ENCODE assay signal across 1 cellular context in the genomic region with DNA sequence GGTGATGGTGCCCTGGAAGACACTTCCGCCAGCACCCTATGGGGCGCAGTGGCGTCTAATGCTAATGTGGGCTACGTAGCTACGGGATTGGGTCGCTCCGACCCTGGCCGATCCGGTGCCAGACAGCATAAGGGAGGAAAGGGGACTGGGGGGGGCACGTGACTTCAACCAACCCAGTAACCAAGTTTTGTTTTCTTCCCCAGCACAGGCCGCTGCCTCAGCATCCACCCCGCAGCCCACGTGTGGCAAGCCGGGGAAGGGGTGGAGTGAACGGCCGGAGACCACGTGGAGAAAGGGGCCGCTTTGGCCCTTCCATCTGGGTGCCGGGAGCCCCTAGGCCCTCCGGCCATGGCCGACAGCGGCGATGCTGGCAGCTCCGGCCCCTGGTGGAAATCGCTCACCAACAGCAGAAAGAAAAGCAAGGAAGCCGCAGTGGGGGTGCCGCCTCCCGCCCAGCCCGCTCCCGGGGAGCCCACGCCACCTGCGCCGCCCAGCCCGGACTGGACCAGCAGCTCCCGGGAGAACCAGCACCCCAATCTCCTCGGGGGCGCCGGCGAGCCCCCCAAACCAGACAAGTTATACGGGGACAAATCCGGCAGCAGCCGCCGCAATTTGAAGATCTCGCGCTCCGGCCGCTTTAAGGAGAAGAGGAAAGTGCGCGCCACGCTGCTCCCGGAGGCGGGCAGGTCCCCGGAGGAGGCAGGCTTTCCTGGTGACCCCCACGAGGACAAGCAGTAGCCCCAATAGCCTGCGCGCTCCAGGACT.
TF ChIP-seq lines count a peak whose summit lies in the region.

No MANE protein-coding gene starts in this region.

TF ChIP-seq in H1, 55 proteins besides CTCF, POLR2A, EP300 and RAD21:
- TF ChIP-seq RBBP5 (IDR thresholded peaks at IDR 0.05; ENCODE audit: borderline replicate concordance, low read depth, low read length) (peak; percentile 74), POU5F1 (IDR thresholded peaks at IDR 0.05; ENCODE audit: low read depth, low read length) (no peak), JUN (IDR thresholded peaks at IDR 0.05; ENCODE audit: low read depth, low read length) (no peak), HDAC2 (IDR thresholded peaks at IDR 0.05; ENCODE audit: borderline replicate concordance in 1 of 2, low read depth in 2 of 2, low read length in 2 of 2) (no peak), TCF12 (IDR thresholded peaks at IDR 0.05; ENCODE audit: low read depth, low read length) (no peak), SP1 (IDR thresholded peaks at IDR 0.05; ENCODE audit: low read depth, low read length) (no peak), JUND (IDR thresholded peaks at IDR 0.05; ENCODE audit: low read length) (no peak), MAFK (IDR thresholded peaks at IDR 0.05; ENCODE audit: low read depth, low read length) (no peak), BCL11A (IDR thresholded peaks at IDR 0.05; ENCODE audit: low read depth in 2 of 2, low read length in 2 of 2) (no peak), EGR1 (IDR thresholded peaks at IDR 0.05; ENCODE audit: borderline replicate concordance, low read depth, low read length) (no peak), SRF (IDR thresholded peaks at IDR 0.05; ENCODE audit: low read depth, low read length) (no peak), PHF8 (conservative IDR thresholded peaks at IDR 0.05; ENCODE audit: low read depth, low read length) (no peak), SUZ12 (IDR thresholded peaks at IDR 0.05; ENCODE audit: low read length) (no peak), BRCA1 (IDR thresholded peaks at IDR 0.05; ENCODE audit: low read depth, low read length) (no peak), TEAD4 (IDR thresholded peaks at IDR 0.05; ENCODE audit: low read depth, low read length) (no peak), GABPA (IDR thresholded peaks at IDR 0.05; ENCODE audit: borderline replicate concordance, insufficient read depth, low read length) (no peak), HDAC6 (IDR thresholded peaks at IDR 0.05; ENCODE audit: low read depth, low read length) (no peak), SIN3A (conservative IDR thresholded peaks at IDR 0.05 in 1 of 2, IDR thresholded peaks at IDR 0.05 in 1 of 2; ENCODE audit: low read depth in 1 of 2, low read length in 2 of 2) (no peak), KDM5A (IDR thresholded peaks at IDR 0.05; ENCODE audit: low read length) (no peak), RXRA (IDR thresholded peaks at IDR 0.05; ENCODE audit: insufficient read depth, low read depth, low read length) (no peak), CREB1 (IDR thresholded peaks at IDR 0.05) (no peak), NANOG (IDR thresholded peaks at IDR 0.05; ENCODE audit: insufficient read depth, low read depth, low read length, poor library complexity, severe bottlenecking) (no peak), RNF2 (IDR thresholded peaks at IDR 0.05; ENCODE audit: borderline replicate concordance, low read depth, low read length, missing control alignments, poor library complexity, severe bottlenecking) (no peak), KDM4A (IDR thresholded peaks at IDR 0.05; ENCODE audit: low read depth, low read length, severe bottlenecking) (peak; percentile 72), TAF1 (IDR thresholded peaks at IDR 0.05; ENCODE audit: low read depth, low read length) (0 out of 2 replicates have a peak, but pooled peaks have one; percentile 39), CHD2 (IDR thresholded peaks at IDR 0.05; ENCODE audit: low read length) (no peak), RFX5 (IDR thresholded peaks at IDR 0.05; ENCODE audit: borderline replicate concordance, low read depth, low read length) (no peak), TBP (IDR thresholded peaks at IDR 0.05; ENCODE audit: low read depth, low read length) (0 out of 2 replicates have a peak, but pooled peaks have one; percentile 15), YY1 (IDR thresholded peaks at IDR 0.05; ENCODE audit: low read depth, low read length) (no peak), GTF2F1 (IDR thresholded peaks at IDR 0.05; ENCODE audit: borderline replicate concordance, low read depth, low read length) (no peak), POLR2AphosphoS5 (IDR thresholded peaks at IDR 0.05; ENCODE audit: low read depth, low read length) (no peak), CBX5 (IDR thresholded peaks at IDR 0.05; ENCODE audit: low read depth, low read length) (no peak), EZH2 (IDR thresholded peaks at IDR 0.05; ENCODE audit: low read depth, low read length, severe bottlenecking) (no peak), ASH2L (IDR thresholded peaks at IDR 0.05; ENCODE audit: low read length) (peak; percentile 60), TAF7 (optimal IDR thresholded peaks at IDR 0.05; ENCODE audit: borderline replicate concordance, low read depth, low read length) (no peak), KDM1A (IDR thresholded peaks at IDR 0.05; ENCODE audit: borderline replicate concordance, low read length) (no peak), FOSL1 (IDR thresholded peaks at IDR 0.05; ENCODE audit: insufficient read depth, low read depth, low read length) (no peak), SP4 (IDR thresholded peaks at IDR 0.05; ENCODE audit: low read length) (no peak), SP2 (IDR thresholded peaks at IDR 0.05; ENCODE audit: low read length) (no peak)
- TF ChIP-seq, protein P1, sequence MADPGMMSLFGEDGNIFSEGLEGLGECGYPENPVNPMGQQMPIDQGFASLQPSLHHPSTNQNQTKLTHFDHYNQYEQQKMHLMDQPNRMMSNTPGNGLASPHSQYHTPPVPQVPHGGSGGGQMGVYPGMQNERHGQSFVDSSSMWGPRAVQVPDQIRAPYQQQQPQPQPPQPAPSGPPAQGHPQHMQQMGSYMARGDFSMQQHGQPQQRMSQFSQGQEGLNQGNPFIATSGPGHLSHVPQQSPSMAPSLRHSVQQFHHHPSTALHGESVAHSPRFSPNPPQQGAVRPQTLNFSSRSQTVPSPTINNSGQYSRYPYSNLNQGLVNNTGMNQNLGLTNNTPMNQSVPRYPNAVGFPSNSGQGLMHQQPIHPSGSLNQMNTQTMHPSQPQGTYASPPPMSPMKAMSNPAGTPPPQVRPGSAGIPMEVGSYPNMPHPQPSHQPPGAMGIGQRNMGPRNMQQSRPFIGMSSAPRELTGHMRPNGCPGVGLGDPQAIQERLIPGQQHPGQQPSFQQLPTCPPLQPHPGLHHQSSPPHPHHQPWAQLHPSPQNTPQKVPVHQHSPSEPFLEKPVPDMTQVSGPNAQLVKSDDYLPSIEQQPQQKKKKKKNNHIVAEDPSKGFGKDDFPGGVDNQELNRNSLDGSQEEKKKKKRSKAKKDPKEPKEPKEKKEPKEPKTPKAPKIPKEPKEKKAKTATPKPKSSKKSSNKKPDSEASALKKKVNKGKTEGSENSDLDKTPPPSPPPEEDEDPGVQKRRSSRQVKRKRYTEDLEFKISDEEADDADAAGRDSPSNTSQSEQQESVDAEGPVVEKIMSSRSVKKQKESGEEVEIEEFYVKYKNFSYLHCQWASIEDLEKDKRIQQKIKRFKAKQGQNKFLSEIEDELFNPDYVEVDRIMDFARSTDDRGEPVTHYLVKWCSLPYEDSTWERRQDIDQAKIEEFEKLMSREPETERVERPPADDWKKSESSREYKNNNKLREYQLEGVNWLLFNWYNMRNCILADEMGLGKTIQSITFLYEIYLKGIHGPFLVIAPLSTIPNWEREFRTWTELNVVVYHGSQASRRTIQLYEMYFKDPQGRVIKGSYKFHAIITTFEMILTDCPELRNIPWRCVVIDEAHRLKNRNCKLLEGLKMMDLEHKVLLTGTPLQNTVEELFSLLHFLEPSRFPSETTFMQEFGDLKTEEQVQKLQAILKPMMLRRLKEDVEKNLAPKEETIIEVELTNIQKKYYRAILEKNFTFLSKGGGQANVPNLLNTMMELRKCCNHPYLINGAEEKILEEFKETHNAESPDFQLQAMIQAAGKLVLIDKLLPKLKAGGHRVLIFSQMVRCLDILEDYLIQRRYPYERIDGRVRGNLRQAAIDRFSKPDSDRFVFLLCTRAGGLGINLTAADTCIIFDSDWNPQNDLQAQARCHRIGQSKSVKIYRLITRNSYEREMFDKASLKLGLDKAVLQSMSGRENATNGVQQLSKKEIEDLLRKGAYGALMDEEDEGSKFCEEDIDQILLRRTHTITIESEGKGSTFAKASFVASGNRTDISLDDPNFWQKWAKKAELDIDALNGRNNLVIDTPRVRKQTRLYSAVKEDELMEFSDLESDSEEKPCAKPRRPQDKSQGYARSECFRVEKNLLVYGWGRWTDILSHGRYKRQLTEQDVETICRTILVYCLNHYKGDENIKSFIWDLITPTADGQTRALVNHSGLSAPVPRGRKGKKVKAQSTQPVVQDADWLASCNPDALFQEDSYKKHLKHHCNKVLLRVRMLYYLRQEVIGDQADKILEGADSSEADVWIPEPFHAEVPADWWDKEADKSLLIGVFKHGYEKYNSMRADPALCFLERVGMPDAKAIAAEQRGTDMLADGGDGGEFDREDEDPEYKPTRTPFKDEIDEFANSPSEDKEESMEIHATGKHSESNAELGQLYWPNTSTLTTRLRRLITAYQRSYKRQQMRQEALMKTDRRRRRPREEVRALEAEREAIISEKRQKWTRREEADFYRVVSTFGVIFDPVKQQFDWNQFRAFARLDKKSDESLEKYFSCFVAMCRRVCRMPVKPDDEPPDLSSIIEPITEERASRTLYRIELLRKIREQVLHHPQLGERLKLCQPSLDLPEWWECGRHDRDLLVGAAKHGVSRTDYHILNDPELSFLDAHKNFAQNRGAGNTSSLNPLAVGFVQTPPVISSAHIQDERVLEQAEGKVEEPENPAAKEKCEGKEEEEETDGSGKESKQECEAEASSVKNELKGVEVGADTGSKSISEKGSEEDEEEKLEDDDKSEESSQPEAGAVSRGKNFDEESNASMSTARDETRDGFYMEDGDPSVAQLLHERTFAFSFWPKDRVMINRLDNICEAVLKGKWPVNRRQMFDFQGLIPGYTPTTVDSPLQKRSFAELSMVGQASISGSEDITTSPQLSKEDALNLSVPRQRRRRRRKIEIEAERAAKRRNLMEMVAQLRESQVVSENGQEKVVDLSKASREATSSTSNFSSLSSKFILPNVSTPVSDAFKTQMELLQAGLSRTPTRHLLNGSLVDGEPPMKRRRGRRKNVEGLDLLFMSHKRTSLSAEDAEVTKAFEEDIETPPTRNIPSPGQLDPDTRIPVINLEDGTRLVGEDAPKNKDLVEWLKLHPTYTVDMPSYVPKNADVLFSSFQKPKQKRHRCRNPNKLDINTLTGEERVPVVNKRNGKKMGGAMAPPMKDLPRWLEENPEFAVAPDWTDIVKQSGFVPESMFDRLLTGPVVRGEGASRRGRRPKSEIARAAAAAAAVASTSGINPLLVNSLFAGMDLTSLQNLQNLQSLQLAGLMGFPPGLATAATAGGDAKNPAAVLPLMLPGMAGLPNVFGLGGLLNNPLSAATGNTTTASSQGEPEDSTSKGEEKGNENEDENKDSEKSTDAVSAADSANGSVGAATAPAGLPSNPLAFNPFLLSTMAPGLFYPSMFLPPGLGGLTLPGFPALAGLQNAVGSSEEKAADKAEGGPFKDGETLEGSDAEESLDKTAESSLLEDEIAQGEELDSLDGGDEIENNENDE (IDR thresholded peaks at IDR 0.05; ENCODE audit: insufficient replicate concordance, low read length) = no peak
- TF ChIP-seq, protein P2, sequence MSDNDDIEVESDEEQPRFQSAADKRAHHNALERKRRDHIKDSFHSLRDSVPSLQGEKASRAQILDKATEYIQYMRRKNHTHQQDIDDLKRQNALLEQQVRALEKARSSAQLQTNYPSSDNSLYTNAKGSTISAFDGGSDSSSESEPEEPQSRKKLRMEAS (IDR thresholded peaks at IDR 0.05) = peak; percentile 86
- TF ChIP-seq, protein P3, sequence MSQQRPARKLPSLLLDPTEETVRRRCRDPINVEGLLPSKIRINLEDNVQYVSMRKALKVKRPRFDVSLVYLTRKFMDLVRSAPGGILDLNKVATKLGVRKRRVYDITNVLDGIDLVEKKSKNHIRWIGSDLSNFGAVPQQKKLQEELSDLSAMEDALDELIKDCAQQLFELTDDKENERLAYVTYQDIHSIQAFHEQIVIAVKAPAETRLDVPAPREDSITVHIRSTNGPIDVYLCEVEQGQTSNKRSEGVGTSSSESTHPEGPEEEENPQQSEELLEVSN (IDR thresholded peaks at IDR 0.05) = peak; percentile 49
- TF ChIP-seq, protein P4, sequence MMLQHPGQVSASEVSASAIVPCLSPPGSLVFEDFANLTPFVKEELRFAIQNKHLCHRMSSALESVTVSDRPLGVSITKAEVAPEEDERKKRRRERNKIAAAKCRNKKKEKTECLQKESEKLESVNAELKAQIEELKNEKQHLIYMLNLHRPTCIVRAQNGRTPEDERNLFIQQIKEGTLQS (IDR thresholded peaks at IDR 0.05; ENCODE audit: insufficient read depth, low read depth, low read length) = 0 out of 2 replicates have a peak, but pooled peaks have one; percentile 26
- TF ChIP-seq, protein P5, sequence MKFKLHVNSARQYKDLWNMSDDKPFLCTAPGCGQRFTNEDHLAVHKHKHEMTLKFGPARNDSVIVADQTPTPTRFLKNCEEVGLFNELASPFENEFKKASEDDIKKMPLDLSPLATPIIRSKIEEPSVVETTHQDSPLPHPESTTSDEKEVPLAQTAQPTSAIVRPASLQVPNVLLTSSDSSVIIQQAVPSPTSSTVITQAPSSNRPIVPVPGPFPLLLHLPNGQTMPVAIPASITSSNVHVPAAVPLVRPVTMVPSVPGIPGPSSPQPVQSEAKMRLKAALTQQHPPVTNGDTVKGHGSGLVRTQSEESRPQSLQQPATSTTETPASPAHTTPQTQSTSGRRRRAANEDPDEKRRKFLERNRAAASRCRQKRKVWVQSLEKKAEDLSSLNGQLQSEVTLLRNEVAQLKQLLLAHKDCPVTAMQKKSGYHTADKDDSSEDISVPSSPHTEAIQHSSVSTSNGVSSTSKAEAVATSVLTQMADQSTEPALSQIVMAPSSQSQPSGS (IDR thresholded peaks at IDR 0.05; ENCODE audit: low read length) = no peak
- TF ChIP-seq, protein P6, sequence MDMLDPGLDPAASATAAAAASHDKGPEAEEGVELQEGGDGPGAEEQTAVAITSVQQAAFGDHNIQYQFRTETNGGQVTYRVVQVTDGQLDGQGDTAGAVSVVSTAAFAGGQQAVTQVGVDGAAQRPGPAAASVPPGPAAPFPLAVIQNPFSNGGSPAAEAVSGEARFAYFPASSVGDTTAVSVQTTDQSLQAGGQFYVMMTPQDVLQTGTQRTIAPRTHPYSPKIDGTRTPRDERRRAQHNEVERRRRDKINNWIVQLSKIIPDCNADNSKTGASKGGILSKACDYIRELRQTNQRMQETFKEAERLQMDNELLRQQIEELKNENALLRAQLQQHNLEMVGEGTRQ (IDR thresholded peaks at IDR 0.05; ENCODE audit: low read length) = peak; percentile 72
